Comparison of ENCODE assay signal across 18 cellular contexts in the genomic region with DNA sequence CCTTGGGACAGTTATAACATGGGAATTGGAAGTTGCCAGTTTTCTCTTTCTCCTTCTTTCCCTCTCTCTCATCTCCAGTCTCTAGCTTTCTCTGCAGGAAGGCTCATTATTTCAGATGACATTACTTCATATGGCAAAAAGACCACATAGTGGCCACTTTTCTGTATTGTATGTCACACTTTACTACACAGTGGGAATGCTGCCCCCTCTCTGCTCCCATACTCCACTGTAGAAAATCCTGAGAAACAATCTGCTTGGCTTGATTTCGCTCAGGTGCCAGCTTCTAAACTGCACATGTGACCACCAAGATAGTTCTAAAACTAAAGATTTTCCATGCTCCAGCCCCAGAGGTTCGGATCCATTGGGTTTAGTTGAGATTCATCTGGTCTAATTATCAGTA.
DNase-seq lines count a peak whose midpoint lies in the region; ATAC-seq, FAIRE-seq and TF ChIP-seq lines count a peak whose summit lies in the region.
"Had no signal": no experiment of that assay in that cellular context is flagged by ENCODE, and none has a peak within 500 bp of the region (broad histone marks: within the 10 kb centered on the region; RNA-seq: fewer than 3 reads in every experiment).

No MANE protein-coding gene starts in this region.

- no peak for TF ChIP-seq RAD21 in HepG2 (CRISPR knock-in tag; IDR thresholded peaks at IDR 0.05)

- no peaks in the 10 kb centered on the region for H3K36me3 ChIP-seq in HepG2 (replicated peaks in 1 of 2; ENCODE audit: control insufficient read depth in 1 of 2, insufficient read depth in 2 of 2, low read length in 2 of 2)
- no peaks in the 10 kb centered on the region for H3K36me3 ChIP-seq in right lobe of liver
- no peaks in the 10 kb centered on the region for H3K36me3 ChIP-seq in OCI-LY3 (replicated peaks; ENCODE audit: low read depth, low read length)
- no peaks in the 10 kb centered on the region for H3K36me3 ChIP-seq in endodermal cell (ENCODE audit: control insufficient read depth, insufficient read depth, low read length)
- no peaks in the 10 kb centered on the region for H3K36me3 ChIP-seq in heart left ventricle

- H3K27ac ChIP-seq in HepG2 (ENCODE audit: extremely low read length, insufficient read depth, low read length): no peak overlapping the region
- H3K27ac ChIP-seq in right lobe of liver: no peak overlapping the region
- no peak overlapping the region for H3K27ac ChIP-seq in OCI-LY3 (ENCODE audit: low read length)
- no peak overlapping the region for H3K27ac ChIP-seq in endodermal cell (ENCODE audit: low read depth, low read length)
- peak overlapping the region; percentile 69 for H3K27ac ChIP-seq in temporal lobe (ENCODE audit: low read depth, low read length)
- H3K27ac ChIP-seq in heart left ventricle: no peak overlapping the region

- WGBS in HepG2 (ENCODE audit: low lambda C conversion rate): 3% methylated on average over 2 of the region's 2 CpGs
- 82% methylated on average over 2 of the region's 2 CpGs for WGBS in right lobe of liver (ENCODE audit: insufficient coverage, low coverage, low lambda C conversion rate, missing lambda C conversion rate)
- WGBS in endodermal cell (ENCODE audit: insufficient coverage in 1 of 2, insufficient read length in 1 of 2), 2 experiments: 86 to 90% methylated on average over 2 of the region's 2 CpGs
- 71 to 89% (median 81%) methylated on average over 2 of the region's 2 CpGs for WGBS in heart left ventricle, 4 donors

- CTCF ChIA-PET in HepG2 (lab: Yijun Ruan, JAX; ENCODE audit: low intra/inter-chr PET ratio, low total read pairs): no interaction called here

- POLR2A ChIA-PET in HepG2 (lab: Yijun Ruan, JAX): no interaction called here

- FAIRE-seq in HepG2 (lab: Jason Lieb, UNC): no peak
- FAIRE-seq: G401.6 had no signal

- intact Hi-C loops in HepG2 (cut with micrococcal nuclease; ENCODE audit: unreplicated experiment): loop anchor here (5.0 kb wide), 1 partner anchor 310 kb away; no protein-coding TSS in a partner anchor
- intact Hi-C loops in right lobe of liver (cut with DNase I): no loop called here
- intact Hi-C loops in heart left ventricle (cut with DNase I): no loop called here

- no peaks in the 10 kb centered on the region for H3K79me2 ChIP-seq in HepG2 (ENCODE audit: insufficient read depth, low read length)
- no peaks in the 10 kb centered on the region for H3K79me2 ChIP-seq in OCI-LY3 (ENCODE audit: low read length)

- H3K4me1 ChIP-seq in HepG2 (ENCODE audit: insufficient read depth, low read length) (no peaks in the 10 kb centered on the region), right lobe of liver (no peaks in the 10 kb centered on the region), OCI-LY3 (ENCODE audit: low read length) (no peaks in the 10 kb centered on the region), endodermal cell (ENCODE audit: control insufficient read depth, insufficient read depth, low read length) (peaks cover 11% of the 10 kb centered on the region), heart left ventricle (no peaks in the 10 kb centered on the region)

- no peaks in the 10 kb centered on the region for H3K27me3 Mint-ChIP-seq in endodermal cell (ENCODE audit: insufficient read depth)

- no TSS peak for BruUV-seq in HepG2 (replicated peaks; lab: Mats Ljungman, UMichigan)

- H3K9ac ChIP-seq in HepG2 (ENCODE audit: insufficient read depth, low read depth, low read length) (no peak overlapping the region), OCI-LY3 (ENCODE audit: low read length) (no peak overlapping the region), endodermal cell (ENCODE audit: extremely low read depth, low read length, poor library complexity, severe bottlenecking) (no peak overlapping the region)

- H4K20me1 ChIP-seq in HepG2 (ENCODE audit: insufficient read depth, low read length): no peaks in the 10 kb centered on the region
- H4K20me1 ChIP-seq in OCI-LY3 (ENCODE audit: insufficient read depth, low read length): no peaks in the 10 kb centered on the region

- no peak overlapping the region for H3K4me3 ChIP-seq in HepG2 (replicated peaks in 1 of 3; ENCODE audit: insufficient read depth in 1 of 3, low read depth in 2 of 3, low read length in 3 of 3)
- no peak overlapping the region for H3K4me3 ChIP-seq in right lobe of liver
- H3K4me3 ChIP-seq in OCI-LY3 (ENCODE audit: low read length): no peak overlapping the region
- no peak overlapping the region for H3K4me3 ChIP-seq in endodermal cell (ENCODE audit: low read length)
- H3K4me3 ChIP-seq in heart left ventricle: no peak overlapping the region

- no peaks in the 10 kb centered on the region for H3K27me3 ChIP-seq in HepG2 (ENCODE audit: control insufficient read depth in 1 of 2, insufficient read depth in 2 of 2, low read length in 2 of 2)
- no peaks in the 10 kb centered on the region for H3K27me3 ChIP-seq in right lobe of liver
- no peaks in the 10 kb centered on the region for H3K27me3 ChIP-seq in OCI-LY3 (ENCODE audit: low read depth, low read length)
- no peaks in the 10 kb centered on the region for H3K27me3 ChIP-seq in endodermal cell (ENCODE audit: control insufficient read depth, insufficient read depth, low read length, poor library complexity, severe bottlenecking)
- H3K27me3 ChIP-seq in heart left ventricle: no peaks in the 10 kb centered on the region

- no peaks in the 10 kb centered on the region for H3K9me3 Mint-ChIP-seq in endodermal cell
- H3K9me3 Mint-ChIP-seq: T-helper 1 cell treated with Interleukin-12 subunit alpha and Interleukin-12 subunit beta and Interleukin-4 antibody, amounts not matched to agents 30 μg/mL and 1 μg/mL, for 36 hours had no signal

- H3K4me1 Mint-ChIP-seq in endodermal cell: peaks cover 32% of the 10 kb centered on the region

- H3K27ac Mint-ChIP-seq in endodermal cell: no peak overlapping the region
- H3K27ac Mint-ChIP-seq: T-helper 1 cell treated with Interleukin-12 subunit alpha and Interleukin-12 subunit beta and Interleukin-4 antibody, amounts not matched to agents 30 μg/mL and 1 μg/mL, for 36 hours had no signal

- TF ChIP-seq CTCF in HepG2 (CRISPR knock-in tag; IDR thresholded peaks at IDR 0.05): no peak
- no peak for TF ChIP-seq CTCF in right lobe of liver (IDR thresholded peaks at IDR 0.05)
- TF ChIP-seq CTCF in OCI-LY3 (IDR thresholded peaks at IDR 0.05; ENCODE audit: low read depth, low read length): peak; percentile 35; the same call in 1 of the 2 replicates
- TF ChIP-seq CTCF in endodermal cell (conservative IDR thresholded peaks at IDR 0.05): peak; percentile 71
- no peak for TF ChIP-seq CTCF in heart left ventricle (IDR thresholded peaks at IDR 0.05)

- DNase-seq in HepG2 (ENCODE audit: low spot score) (no peak), right lobe of liver (no peak), endodermal cell (no peak), NCI-H1092 (lab: John Stamatoyannopoulos, UW) (no peak), heart left ventricle (no peak)
- DNase-seq in activated CD4-positive, alpha-beta T cell treated with anti-CD3 and anti-CD28 coated beads, Interleukin-2, amount 50 U/mL, for 48 hours: no peak
- DNase-seq: C1 segment of cervical spinal cord, KBM-7, NCI-H1417 treated with DMSO at 0.1 percent for 48 hours, NCI-H1930, NCI-H2171 treated with DMSO at 0.1 percent for 48 hours, NCI-H446 treated with DMSO at 0.1 percent for 48 hours, OCI-M1 had no signal

- no peak overlapping the region for H2AFZ ChIP-seq in HepG2 (ENCODE audit: low read length)
- no peak overlapping the region for H2AFZ ChIP-seq in OCI-LY3 (ENCODE audit: low read depth, low read length)

- H3K9me3 ChIP-seq in HepG2 (ENCODE audit: low read length): no peaks in the 10 kb centered on the region
- no peaks in the 10 kb centered on the region for H3K9me3 ChIP-seq in right lobe of liver
- no peaks in the 10 kb centered on the region for H3K9me3 ChIP-seq in OCI-LY3 (ENCODE audit: insufficient read depth, low read length)
- H3K9me3 ChIP-seq in endodermal cell (ENCODE audit: control insufficient read depth, low read length): no peaks in the 10 kb centered on the region
- H3K9me3 ChIP-seq in heart left ventricle: no peaks in the 10 kb centered on the region

- in situ Hi-C loops in HepG2 (cut with HindIII; ENCODE audit: extremely low pct_ligation_motif_present, low pct_unique_long_range_greater_than_20kb): no loop called here

- TF ChIP-seq POLR2A in HepG2 (IDR thresholded peaks at IDR 0.05; ENCODE audit: insufficient read depth in 1 of 2, low read depth in 2 of 2, low read length in 2 of 2): no peak
- TF ChIP-seq POLR2A in right lobe of liver (IDR thresholded peaks at IDR 0.05): no peak
- no peak for TF ChIP-seq POLR2A in heart left ventricle (IDR thresholded peaks at IDR 0.05)

- H3K4me3 Mint-ChIP-seq in endodermal cell: no peak overlapping the region
- H3K4me3 Mint-ChIP-seq: T-helper 1 cell treated with Interleukin-12 subunit alpha and Interleukin-12 subunit beta and Interleukin-4 antibody, amounts not matched to agents 30 μg/mL and 1 μg/mL, for 36 hours had no signal

- ATAC-seq in HepG2 (peak; percentile 34; the same call in 1 of the 3 replicates), right lobe of liver (no peak), heart left ventricle (no peak)
- ATAC-seq: HCT116 had no signal

- H3K36me3 Mint-ChIP-seq in endodermal cell (ENCODE audit: low read depth): no peaks in the 10 kb centered on the region

- H3K4me2 ChIP-seq in HepG2 (ENCODE audit: low read depth, low read length) (no peak overlapping the region), OCI-LY3 (ENCODE audit: low read length) (no peak overlapping the region)

- TF ChIP-seq EP300 in HepG2 (IDR thresholded peaks at IDR 0.05; ENCODE audit: low read depth in 2 of 2, low read length in 2 of 2) (no peak), HepG2 (CRISPR knock-in tag; IDR thresholded peaks at IDR 0.05; ENCODE audit: borderline replicate concordance) (no peak)

TF ChIP-seq in HepG2, 621 proteins besides CTCF, POLR2A, EP300 and RAD21:
- TF ChIP-seq ZNF383 (CRISPR knock-in tag; IDR thresholded peaks at IDR 0.05; ENCODE audit: borderline replicate concordance) (no peak), PRDM4 (CRISPR knock-in tag; IDR thresholded peaks at IDR 0.05; ENCODE audit: borderline replicate concordance) (no peak), STAG1 (CRISPR knock-in tag; IDR thresholded peaks at IDR 0.05) (peak; percentile 15; the same call in 1 of the 2 replicates)

Comparison
In these comparisons a context has a peak if more than half of its experiments do, and no peak if none do; other contexts are left out.
1. CTCF ChIP-seq: peak in OCI-LY3 (single experiment) and endodermal cell (single experiment); none in HepG2 (single experiment), right lobe of liver (0 of 4) and heart left ventricle (0 of 12).